In the genomic region with DNA sequence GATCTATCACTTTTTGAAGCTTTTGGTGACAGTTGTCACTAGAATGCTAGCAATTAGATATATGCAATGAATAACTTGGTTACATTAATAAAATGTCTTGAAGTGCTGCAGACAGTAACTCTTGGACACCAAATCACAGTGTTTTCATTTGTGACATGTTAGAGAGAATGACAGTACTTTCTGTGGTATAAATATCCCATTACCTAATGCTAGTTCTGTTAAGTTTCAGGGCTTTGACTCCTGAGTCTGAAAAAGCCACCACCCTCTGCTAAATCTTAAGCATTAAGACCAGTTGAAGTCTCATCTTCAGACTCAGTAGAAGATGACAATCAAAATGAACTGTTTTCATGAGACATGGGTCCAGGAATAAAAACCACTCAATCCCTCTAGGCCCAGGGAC, we compare ENCODE assay signal across 20 cellular contexts. TPM values are rescaled to one million over a fixed set of nuclear protein-coding genes. Genes with fewer than 3 reads are reported as not detected.
"Had no signal": no experiment of that assay in that cellular context is flagged by ENCODE, and none has a peak within 500 bp of the region (broad histone marks: within the 10 kb centered on the region; RNA-seq: fewer than 3 reads in every experiment).

No MANE protein-coding gene starts in this region.

- ATAC-seq: effector memory CD8-positive, alpha-beta T cell; gastrocnemius medialis; left lobe of liver; lower lobe of right lung; natural killer cell treated with Interleukin-12 subunit alpha and Interleukin-12 subunit beta and Interleukin-15 and Interleukin-18, amount 100 ng/mL, for 72 hours had no signal

- DNase-seq: effector memory CD8-positive, alpha-beta T cell; gastrocnemius medialis; heart right ventricle; hypothalamus; lower lobe of right lung; nucleus accumbens; ovary; right cardiac atrium; small intestine; stimulated activated CD4-positive, alpha-beta T cell treated with anti-CD3 and anti-CD28 coated beads, Interleukin-12 subunit alpha, Interleukin-12 subunit beta, amount 100 ng/mL, for 4 hours; stimulated activated naive CD4-positive, alpha-beta T cell had no signal

RNA-seq across cellular contexts. Expression of a gene that starts 10.6 kb away (rescaled TPM):
- total RNA-seq: esophagus muscularis mucosa; fibroblast of villous mesenchyme; gastrocnemius medialis; heart right ventricle; left lobe of liver; lower lobe of right lung; mesothelial cell of epicardium; mucosa of gallbladder; natural killer cell treated with Interleukin-12 subunit alpha and Interleukin-12 subunit beta and Interleukin-15 and Interleukin-18, amount 100 ng/mL, for 72 hours; ovary; posterior vena cava; right cardiac atrium; urinary bladder had no signal
- polyA plus RNA-seq: heart right ventricle, ovary, right cardiac atrium, small intestine, thymus, urinary bladder had no signal

RNA-seq across cellular contexts. Expression of a gene that starts 13.9 kb away (rescaled TPM):
- total RNA-seq: esophagus muscularis mucosa; fibroblast of villous mesenchyme; gastrocnemius medialis; heart right ventricle; left lobe of liver; lower lobe of right lung; mesothelial cell of epicardium; mucosa of gallbladder; natural killer cell treated with Interleukin-12 subunit alpha and Interleukin-12 subunit beta and Interleukin-15 and Interleukin-18, amount 100 ng/mL, for 72 hours; ovary; posterior vena cava; right cardiac atrium; urinary bladder had no signal
- polyA plus RNA-seq: heart right ventricle, right cardiac atrium, small intestine, urinary bladder had no signal

RNA-seq across cellular contexts. Expression of a gene that starts 38.9 kb away (rescaled TPM):
- total RNA-seq: esophagus muscularis mucosa; fibroblast of villous mesenchyme; gastrocnemius medialis; heart right ventricle; left lobe of liver; lower lobe of right lung; mesothelial cell of epicardium; mucosa of gallbladder; natural killer cell treated with Interleukin-12 subunit alpha and Interleukin-12 subunit beta and Interleukin-15 and Interleukin-18, amount 100 ng/mL, for 72 hours; ovary; posterior vena cava; right cardiac atrium; urinary bladder had no signal
- polyA plus RNA-seq: heart right ventricle, ovary, right cardiac atrium, small intestine, urinary bladder had no signal
